9 cellular contexts compared by ENCODE assay signal in genomic region chr5:89930591-89931383, GRCh38.
A peak's percentile ranks its signal among the peaks of the same experiment; 100 is the strongest.
DNase-seq lines count a peak whose midpoint lies in the region; ATAC-seq, FAIRE-seq and TF ChIP-seq lines count a peak whose summit lies in the region.
"Had no signal": no experiment of that assay in that cellular context is flagged by ENCODE, and none has a peak within 500 bp of the region (broad histone marks: within the 10 kb centered on the region; RNA-seq: fewer than 3 reads in every experiment).

No MANE protein-coding gene starts in this region.

- FAIRE-seq in bronchial epithelial cell (lab: Jason Lieb, UNC): no peak

- H3K9me3 Mint-ChIP-seq in activated CD4-positive, alpha-beta T cell treated with anti-CD3 and anti-CD28 coated beads, Interleukin-2, amount 10 ng/mL, durations not matched to agents 7 days and 5 days: no peaks in the 10 kb centered on the region

- peak; percentile 83 for DNase-seq in A172 (ENCODE audit: low spot score)
- peak; percentile 83 for DNase-seq in bronchial epithelial cell (ENCODE audit: low read depth)
- peak; percentile 30 for DNase-seq in stromal cell of bone marrow (ENCODE audit: low read depth)
- no peak for DNase-seq in activated CD4-positive, alpha-beta T cell treated with anti-CD3 and anti-CD28 coated beads, Interleukin-2, amount 10 ng/mL, durations not matched to agents 7 days and 5 days
- no peak for DNase-seq in NCI-H2171 treated with DMSO at 0.1 percent for 48 hours (lab: John Stamatoyannopoulos, UW)
- DNase-seq in pons (ENCODE audit: low spot score): no peak

- H3K27me3 Mint-ChIP-seq in activated CD4-positive, alpha-beta T cell treated with anti-CD3 and anti-CD28 coated beads, Interleukin-2, amount 10 ng/mL, durations not matched to agents 7 days and 5 days: no peaks in the 10 kb centered on the region
- H3K27me3 Mint-ChIP-seq: activated naive CD8-positive, alpha-beta T cell had no signal

- H3K36me3 ChIP-seq in bronchial epithelial cell (ENCODE audit: control insufficient read depth, insufficient read depth, low read length): no peaks in the 10 kb centered on the region

- H3K4me3 ChIP-seq in bronchial epithelial cell (ENCODE audit: low read depth, low read length): no peak overlapping the region

- TF ChIP-seq CTCF in bronchial epithelial cell (IDR thresholded peaks at IDR 0.05; ENCODE audit: insufficient read depth, low read length, severe bottlenecking): no peak

- CTCF ChIA-PET in activated CD4-positive, alpha-beta T cell treated with anti-CD3 and anti-CD28 coated beads, Interleukin-2, amount 10 ng/mL, durations not matched to agents 7 days and 5 days (lab: Charles Lee): no interaction called here

- POLR2A ChIA-PET in activated CD4-positive, alpha-beta T cell treated with anti-CD3 and anti-CD28 coated beads, Interleukin-2, amount 10 ng/mL, durations not matched to agents 7 days and 5 days (lab: Charles Lee): no interaction called here

- peak; percentile 86 for ATAC-seq in GM19455 (IDR thresholded peaks at IDR 0.05; ENCODE audit: unreplicated experiment)
- peak; percentile 80 for ATAC-seq in HG03520 (IDR thresholded peaks at IDR 0.05; ENCODE audit: unreplicated experiment)

- H3K4me3 Mint-ChIP-seq in activated CD4-positive, alpha-beta T cell treated with anti-CD3 and anti-CD28 coated beads, Interleukin-2, amount 10 ng/mL, durations not matched to agents 7 days and 5 days: no peak overlapping the region
- H3K4me3 Mint-ChIP-seq: activated naive CD8-positive, alpha-beta T cell had no signal

- no peaks in the 10 kb centered on the region for H3K4me1 Mint-ChIP-seq in activated CD4-positive, alpha-beta T cell treated with anti-CD3 and anti-CD28 coated beads, Interleukin-2, amount 10 ng/mL, durations not matched to agents 7 days and 5 days

- H3K27ac Mint-ChIP-seq in activated CD4-positive, alpha-beta T cell treated with anti-CD3 and anti-CD28 coated beads, Interleukin-2, amount 10 ng/mL, durations not matched to agents 7 days and 5 days: no peak overlapping the region
- H3K27ac Mint-ChIP-seq: activated naive CD8-positive, alpha-beta T cell had no signal

- H3K27me3 ChIP-seq in bronchial epithelial cell (ENCODE audit: control insufficient read depth, insufficient read depth, low read length): no peaks in the 10 kb centered on the region

- no peaks in the 10 kb centered on the region for H3K36me3 Mint-ChIP-seq in activated CD4-positive, alpha-beta T cell treated with anti-CD3 and anti-CD28 coated beads, Interleukin-2, amount 10 ng/mL, durations not matched to agents 7 days and 5 days (ENCODE audit: low read depth)
- H3K36me3 Mint-ChIP-seq: activated naive CD8-positive, alpha-beta T cell had no signal

Comparison
In these comparisons a context has a peak if more than half of its experiments do, and no peak if none do; other contexts are left out.
1. DNase-seq: peak in A172 (single experiment), bronchial epithelial cell (single experiment) and stromal cell of bone marrow (single experiment); none in activated CD4-positive, alpha-beta T cell treated with anti-CD3 and anti-CD28 coated beads, Interleukin-2, amount 10 ng/mL, durations not matched to agents 7 days and 5 days (single experiment), NCI-H2171 treated with DMSO at 0.1 percent for 48 hours (single experiment) and pons (single experiment).